Comparison of ENCODE assay signal across 17 cellular contexts in genomic region chr20:4502756-4503155, GRCh38.
A peak's percentile ranks its signal among the peaks of the same experiment; 100 is the strongest.
DNase-seq lines count a peak whose midpoint lies in the region; ATAC-seq, FAIRE-seq and TF ChIP-seq lines count a peak whose summit lies in the region.
"Had no signal": no experiment of that assay in that cellular context is flagged by ENCODE, and none has a peak within 500 bp of the region (broad histone marks: within the 10 kb centered on the region; RNA-seq: fewer than 3 reads in every experiment).

No MANE protein-coding gene starts in this region.

- H3K36me3 ChIP-seq in PC-3 (ENCODE audit: low read depth, low read length) (no peaks in the 10 kb centered on the region), bronchial epithelial cell (ENCODE audit: control insufficient read depth, insufficient read depth, low read length) (no peaks in the 10 kb centered on the region)

- intact Hi-C loops in PC-3 (cut with micrococcal nuclease), result no loop called here

- H3K4me1 Mint-ChIP-seq in immature natural killer cell, result no peaks in the 10 kb centered on the region

- no peak for FAIRE-seq in bronchial epithelial cell (lab: Jason Lieb, UNC)
- FAIRE-seq: A549, H1 had no signal

- POLR2A ChIA-PET in PC-3 (lab: Charles Lee; ENCODE audit: unreplicated experiment), result no interaction called here

- no TSS peak for BruUV-seq in PC-3 (replicated peaks; lab: Mats Ljungman, UMichigan)

- no peaks in the 10 kb centered on the region for H3F3A ChIP-seq in PC-3 (ENCODE audit: low read length, unreplicated experiment)

- TF ChIP-seq CTCF in PC-3 (conservative IDR thresholded peaks at IDR 0.05; ENCODE audit: low read depth, low read length), result no peak
- TF ChIP-seq CTCF in bronchial epithelial cell (IDR thresholded peaks at IDR 0.05; ENCODE audit: insufficient read depth, low read length, severe bottlenecking), result no peak
- no peak for TF ChIP-seq CTCF in GM13976 (IDR thresholded peaks at IDR 0.05; ENCODE audit: borderline replicate concordance, control extremely low read depth, extremely low read depth, insufficient read depth, missing control alignments)

- no peaks in the 10 kb centered on the region for H3K36me3 Mint-ChIP-seq in immature natural killer cell

- ATAC-seq in PC-3 (no peak), GM19467 (IDR thresholded peaks at IDR 0.05; ENCODE audit: unreplicated experiment) (no peak)
- ATAC-seq: A549 had no signal

- no peak overlapping the region for H3K27ac ChIP-seq in PC-3 (ENCODE audit: low read length)
- H3K27ac ChIP-seq: A549, C4-2B had no signal

- H3K79me2 ChIP-seq in PC-3 (ENCODE audit: low read length), result no peaks in the 10 kb centered on the region

- in situ Hi-C loops in GM13976 (cut with MboI; ENCODE audit: low sequenced_read_pairs, unreplicated experiment), result no loop called here

- DNase-seq in LoVo (ENCODE audit: low spot score) (peak; percentile 32), PC-3 (peak; percentile 33), bronchial epithelial cell (ENCODE audit: low read depth) (peak; percentile 65), kidney tubule cell (ENCODE audit: low spot score) (peak; percentile 36), HCEC 1CT (no peak), GM13976 (ENCODE audit: low spot score) (no peak), immature natural killer cell (no peak)
- DNase-seq: AML-193; CD4-positive, alpha-beta T cell; DMS153; DMS79; GF-D8; H9 had no signal

- no peaks in the 10 kb centered on the region for H3K9me3 ChIP-seq in PC-3 (ENCODE audit: low read length)

- H2AFZ ChIP-seq in PC-3 (ENCODE audit: low read length), result no peak overlapping the region

- no peak overlapping the region for H3K4me3 Mint-ChIP-seq in immature natural killer cell
- H3K4me3 Mint-ChIP-seq: CD4-positive, alpha-beta T cell; H9 had no signal

- H3K27me3 Mint-ChIP-seq in immature natural killer cell (ENCODE audit: low read depth in 3 of 3), result peaks cover 2 to 17% (median 13%) of the 10 kb centered on the region in 3 donors

- H3K4me3 ChIP-seq in PC-3 (ENCODE audit: low read length) (no peak overlapping the region), bronchial epithelial cell (ENCODE audit: low read depth, low read length) (no peak overlapping the region)
- H3K4me3 ChIP-seq: A549 had no signal

- H3K27me3 ChIP-seq in PC-3 (ENCODE audit: low read length), result no peaks in the 10 kb centered on the region
- no peaks in the 10 kb centered on the region for H3K27me3 ChIP-seq in bronchial epithelial cell (ENCODE audit: control insufficient read depth, insufficient read depth, low read length)

- peaks cover 9% of the 10 kb centered on the region for H3K4me1 ChIP-seq in PC-3 (ENCODE audit: insufficient read depth, low read length)

- H3K9ac ChIP-seq in PC-3 (ENCODE audit: low read length), result no peak overlapping the region

- no peak overlapping the region for H3K4me2 ChIP-seq in PC-3 (ENCODE audit: low read length)
- H3K4me2 ChIP-seq: A549 had no signal

- no peaks in the 10 kb centered on the region for H4K20me1 ChIP-seq in PC-3 (ENCODE audit: low read length)

- no peak overlapping the region for H3K27ac Mint-ChIP-seq in immature natural killer cell
- H3K27ac Mint-ChIP-seq: CD4-positive, alpha-beta T cell; H9 had no signal

- CTCF ChIA-PET in PC-3 (lab: Charles Lee), result no interaction called here

- no peaks in the 10 kb centered on the region for H3K9me2 ChIP-seq in PC-3 (replicated peaks; ENCODE audit: low read length)

- peaks cover 0 to 15% (median 0%) of the 10 kb centered on the region in 6 donors for H3K9me3 Mint-ChIP-seq in immature natural killer cell

Comparison
In these comparisons a context has a peak if more than half of its experiments do, and no peak if none do; other contexts are left out.
1. DNase-seq: peak in LoVo (single experiment), PC-3 (single experiment), bronchial epithelial cell (single experiment) and kidney tubule cell (single experiment); none in HCEC 1CT (single experiment), GM13976 (single experiment) and immature natural killer cell (0 of 3).